Comparison of ENCODE assay signal across 13 cellular contexts in genomic region chr9:121902483-121903135, GRCh38.
DNase-seq lines count a peak whose midpoint lies in the region; ATAC-seq and TF ChIP-seq lines count a peak whose summit lies in the region.
"Had no signal": no experiment of that assay in that cellular context is flagged by ENCODE, and none has a peak within 500 bp of the region (broad histone marks: within the 10 kb centered on the region; RNA-seq: fewer than 3 reads in every experiment).

No MANE protein-coding gene starts in this region.

- ATAC-seq in HG03280 (IDR thresholded peaks at IDR 0.05; ENCODE audit: unreplicated experiment) = no peak

- peaks cover 8% of the 10 kb centered on the region for H3K4me1 ChIP-seq in A673 (ENCODE audit: insufficient read depth, low read length, poor library complexity, severe bottlenecking)

- CTCF ChIA-PET in A673 (lab: Charles Lee) = no interaction called here

- H3K27me3 ChIP-seq in A673 (replicated peaks; ENCODE audit: insufficient read depth, low read depth, low read length, poor library complexity) = no peaks in the 10 kb centered on the region
- H3K27me3 ChIP-seq: stomach had no signal

- H3K27ac ChIP-seq in A673 (ENCODE audit: low read depth, low read length, poor library complexity, severe bottlenecking) = no peak overlapping the region

- in situ Hi-C loops in SK-MEL-5 (cut with HindIII; ENCODE audit: low pct_unique_long_range_greater_than_20kb, low sequenced_read_pairs) = no loop called here

- POLR2A ChIA-PET in A673 (lab: Charles Lee; ENCODE audit: low non-redundant PET) = no interaction called here

- peak; percentile 88 for DNase-seq in GM03348 (ENCODE audit: low spot score)
- peak; percentile 20 for DNase-seq in SK-MEL-5 (ENCODE audit: low read depth, low spot score)
- peak; percentile 98 for DNase-seq in fibroblast of mammary gland (ENCODE audit: low read depth)
- DNase-seq in pulmonary artery endothelial cell (ENCODE audit: low read depth, low spot score) = peak; percentile 85
- no peak for DNase-seq in CD1c-positive myeloid dendritic cell (ENCODE audit: extremely low spot score)
- DNase-seq in A673 (ENCODE audit: low spot score) = no peak
- no peak for DNase-seq in SHP77 (lab: John Stamatoyannopoulos, UW)
- DNase-seq: cortex of kidney, GDM1, NCI-H1436 treated with DMSO at 0.1 percent for 48 hours, SHP77 treated with DMSO at 0.1 percent for 48 hours, stomach had no signal

- no peaks in the 10 kb centered on the region for H3K36me3 ChIP-seq in A673 (ENCODE audit: insufficient read depth, low read length, poor library complexity, severe bottlenecking)
- H3K36me3 ChIP-seq: stomach had no signal

- H3K9me3 ChIP-seq in A673 (ENCODE audit: low read depth, low read length, poor library complexity, severe bottlenecking) = no peaks in the 10 kb centered on the region

- intact Hi-C loops in A673 (cut with micrococcal nuclease; ENCODE audit: unreplicated experiment) = no loop called here

- BruUV-seq in A673 (replicated peaks; lab: Mats Ljungman, UMichigan) = no TSS peak

- H3K4me3 ChIP-seq in fibroblast of mammary gland (ENCODE audit: control insufficient read depth, low read depth, low read length) (no peak overlapping the region), A673 (ENCODE audit: low read depth, low read length, poor library complexity, severe bottlenecking) (no peak overlapping the region)
- H3K4me3 ChIP-seq: stomach had no signal

- TF ChIP-seq CTCF in fibroblast of mammary gland (conservative IDR thresholded peaks at IDR 0.05; ENCODE audit: control insufficient read depth, insufficient read depth, low read depth, low read length) (no peak), A673 (conservative IDR thresholded peaks at IDR 0.05; ENCODE audit: low read depth, low read length) (no peak)

Comparison
In these comparisons a context has a peak if more than half of its experiments do, and no peak if none do; other contexts are left out.
1. DNase-seq: peak in GM03348 (single experiment), SK-MEL-5 (single experiment), fibroblast of mammary gland (single experiment) and pulmonary artery endothelial cell (single experiment); none in CD1c-positive myeloid dendritic cell (single experiment), A673 (single experiment) and SHP77 (0 of 2).